8 cellular contexts compared by ENCODE assay signal in genomic region chr1:182249201-182249676, GRCh38.
DNase-seq lines count a peak whose midpoint lies in the region; ATAC-seq and TF ChIP-seq lines count a peak whose summit lies in the region.

No MANE protein-coding gene starts in this region.

- TF ChIP-seq CTCF in glutamatergic neuron (IDR thresholded peaks at IDR 0.05; ENCODE audit: partially characterized antibody, unreplicated experiment): no peak

- ATAC-seq in GM19395 (IDR thresholded peaks at IDR 0.05; ENCODE audit: unreplicated experiment) (peak; percentile 87), HG03469 (IDR thresholded peaks at IDR 0.05; ENCODE audit: unreplicated experiment) (peak; percentile 76), Right ventricle myocardium inferior (no peak)

- no peak overlapping the region for H3K27ac Mint-ChIP-seq in glutamatergic neuron (ENCODE audit: unreplicated experiment)

- H3K9me3 Mint-ChIP-seq in glutamatergic neuron (ENCODE audit: unreplicated experiment): no peaks in the 10 kb centered on the region

- H3K4me3 Mint-ChIP-seq in glutamatergic neuron (ENCODE audit: unreplicated experiment): no peak overlapping the region

- H3K27me3 Mint-ChIP-seq in glutamatergic neuron (ENCODE audit: unreplicated experiment): no peaks in the 10 kb centered on the region

- peaks cover 4% of the 10 kb centered on the region for H3K4me1 Mint-ChIP-seq in glutamatergic neuron (ENCODE audit: low read depth, unreplicated experiment)

- DNase-seq in DMS53 treated with DMSO at 0.1 percent for 48 hours (lab: John Stamatoyannopoulos, UW; ENCODE audit: unreplicated experiment): peak; percentile 65
- DNase-seq in glutamatergic neuron: peak; percentile 20
- no peak for DNase-seq in GDM1 (lab: John Stamatoyannopoulos, UW)
- DNase-seq in NCI-H1105 treated with DMSO at 0.1 percent for 48 hours (lab: John Stamatoyannopoulos, UW): no peak
- no peak for DNase-seq in HK-2 (ENCODE audit: unreplicated experiment)
- no peak for DNase-seq in Right ventricle myocardium inferior (ENCODE audit: missing footprints)

- H3K36me3 Mint-ChIP-seq in glutamatergic neuron (ENCODE audit: unreplicated experiment): peaks cover under 1% of the 10 kb centered on the region

- intact Hi-C loops in Right ventricle myocardium inferior (cut with DNase I): no loop called here

Comparison
In these comparisons a context has a peak if more than half of its experiments do, and no peak if none do; other contexts are left out.
1. DNase-seq: peak in DMS53 treated with DMSO at 0.1 percent for 48 hours (single experiment) and glutamatergic neuron (single experiment); none in GDM1 (single experiment), NCI-H1105 treated with DMSO at 0.1 percent for 48 hours (single experiment), HK-2 (single experiment) and Right ventricle myocardium inferior (single experiment).